Comparison of ENCODE assay signal across 13 cellular contexts in the genomic region with DNA sequence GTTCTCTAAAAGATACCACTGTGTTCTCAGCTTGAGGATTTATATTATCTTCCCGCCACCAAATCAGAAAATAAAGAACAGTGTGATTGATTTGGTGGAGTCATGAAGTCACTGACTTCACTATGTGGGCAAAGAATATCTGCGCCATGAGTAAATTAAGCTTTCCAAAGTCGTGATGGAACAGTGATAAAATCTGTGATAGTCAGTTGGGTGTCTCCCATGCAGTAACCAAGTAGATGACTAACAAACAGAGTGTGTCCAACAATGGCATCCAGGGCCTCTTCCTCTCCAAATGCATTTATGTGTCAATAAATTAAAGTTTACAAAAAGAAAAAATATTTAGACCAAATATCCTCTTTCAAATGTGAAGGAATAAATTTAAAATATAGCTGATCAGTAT.
DNase-seq lines count a peak whose midpoint lies in the region; ATAC-seq and TF ChIP-seq lines count a peak whose summit lies in the region.
"Had no signal": no experiment of that assay in that cellular context is flagged by ENCODE, and none has a peak within 500 bp of the region (broad histone marks: within the 10 kb centered on the region; RNA-seq: fewer than 3 reads in every experiment).

No MANE protein-coding gene starts in this region.

- TF ChIP-seq POLR2A in ovary (IDR thresholded peaks at IDR 0.05), result no peak

- peak overlapping the region; percentile 53; the same call in 1 of the 2 replicates for H3K4me3 ChIP-seq in ACC112 (ENCODE audit: low read depth, low read length)
- peak overlapping the region; percentile 44 for H3K4me3 ChIP-seq in adipocyte (ENCODE audit: low read length)
- no peak overlapping the region for H3K4me3 ChIP-seq in ovary
- H3K4me3 ChIP-seq: tibial nerve had no signal

- peak overlapping the region; percentile 45 for H3K9ac ChIP-seq in adipocyte (ENCODE audit: low read length)

- H3K27ac ChIP-seq in ACC112 (ENCODE audit: low read depth, low read length) (peak overlapping the region; percentile 98), ovary (no peak overlapping the region)

- intact Hi-C loops in ovary (cut with DNase I), result no loop called here

- H2AFZ ChIP-seq in ACC112 (ENCODE audit: low read length, unreplicated experiment), result no peak overlapping the region

- TF ChIP-seq CTCF in ovary (IDR thresholded peaks at IDR 0.05), result no peak

- TF ChIP-seq EP300 in ovary (IDR thresholded peaks at IDR 0.05), result no peak

- no peak for ATAC-seq in HG03521 (IDR thresholded peaks at IDR 0.05; ENCODE audit: unreplicated experiment)

- H3K9me3 ChIP-seq in adipocyte (ENCODE audit: control insufficient read depth, low read length) (no peaks in the 10 kb centered on the region), ovary (no peaks in the 10 kb centered on the region)
- H3K9me3 ChIP-seq: tibial nerve had no signal

- H3K36me3 ChIP-seq in ACC112 (ENCODE audit: insufficient read depth, low read length) (no peaks in the 10 kb centered on the region), adipocyte (ENCODE audit: control insufficient read depth, insufficient read depth, low read length, severe bottlenecking) (no peaks in the 10 kb centered on the region), ovary (no peaks in the 10 kb centered on the region)
- H3K36me3 ChIP-seq: tibial nerve had no signal

- H3K4me1 ChIP-seq in ACC112 (ENCODE audit: control insufficient read depth, insufficient read depth, low read length, unreplicated experiment), result peaks cover 96% of the 10 kb centered on the region
- peaks cover 67% of the 10 kb centered on the region for H3K4me1 ChIP-seq in adipocyte (ENCODE audit: control insufficient read depth, insufficient read depth, low read length)
- peaks cover 12% of the 10 kb centered on the region for H3K4me1 ChIP-seq in ovary (ENCODE audit: insufficient read depth)

- no peaks in the 10 kb centered on the region for H3K27me3 ChIP-seq in ACC112 (ENCODE audit: insufficient read depth, low read length)
- no peaks in the 10 kb centered on the region for H3K27me3 ChIP-seq in adipocyte (replicated peaks; ENCODE audit: control insufficient read depth, insufficient read depth, low read length)
- no peaks in the 10 kb centered on the region for H3K27me3 ChIP-seq in ovary
- H3K27me3 ChIP-seq: tibial nerve had no signal

- DNase-seq in HCEC 1CT (peak; percentile 81), adipocyte (ENCODE audit: low read depth) (peak; percentile 48), kidney tubule cell (ENCODE audit: low spot score) (peak; percentile 56), ovary (no peak), NAMALWA (ENCODE audit: low spot score) (no peak), NCI-H1417 (lab: John Stamatoyannopoulos, UW) (no peak)
- DNase-seq: DND-41, MM.1S, NCI-H2227 treated with DMSO at 0.1 percent for 48 hours, Right ventricle myocardium superior had no signal

- H3K79me2 ChIP-seq in ACC112 (ENCODE audit: control insufficient read depth, insufficient read depth, low read length, unreplicated experiment), result peaks cover 74% of the 10 kb centered on the region

- 81 to 88% (median 84%) methylated on average over 3 of the region's 3 CpGs for WGBS in ovary, 3 donors

Comparison
In these comparisons a context has a peak if more than half of its experiments do, and no peak if none do; other contexts are left out.
1. DNase-seq: peak in HCEC 1CT (single experiment), adipocyte (single experiment) and kidney tubule cell (single experiment); none in ovary (0 of 5), NAMALWA (single experiment) and NCI-H1417 (0 of 3).